8 cellular contexts compared by ENCODE assay signal in the genomic region with DNA sequence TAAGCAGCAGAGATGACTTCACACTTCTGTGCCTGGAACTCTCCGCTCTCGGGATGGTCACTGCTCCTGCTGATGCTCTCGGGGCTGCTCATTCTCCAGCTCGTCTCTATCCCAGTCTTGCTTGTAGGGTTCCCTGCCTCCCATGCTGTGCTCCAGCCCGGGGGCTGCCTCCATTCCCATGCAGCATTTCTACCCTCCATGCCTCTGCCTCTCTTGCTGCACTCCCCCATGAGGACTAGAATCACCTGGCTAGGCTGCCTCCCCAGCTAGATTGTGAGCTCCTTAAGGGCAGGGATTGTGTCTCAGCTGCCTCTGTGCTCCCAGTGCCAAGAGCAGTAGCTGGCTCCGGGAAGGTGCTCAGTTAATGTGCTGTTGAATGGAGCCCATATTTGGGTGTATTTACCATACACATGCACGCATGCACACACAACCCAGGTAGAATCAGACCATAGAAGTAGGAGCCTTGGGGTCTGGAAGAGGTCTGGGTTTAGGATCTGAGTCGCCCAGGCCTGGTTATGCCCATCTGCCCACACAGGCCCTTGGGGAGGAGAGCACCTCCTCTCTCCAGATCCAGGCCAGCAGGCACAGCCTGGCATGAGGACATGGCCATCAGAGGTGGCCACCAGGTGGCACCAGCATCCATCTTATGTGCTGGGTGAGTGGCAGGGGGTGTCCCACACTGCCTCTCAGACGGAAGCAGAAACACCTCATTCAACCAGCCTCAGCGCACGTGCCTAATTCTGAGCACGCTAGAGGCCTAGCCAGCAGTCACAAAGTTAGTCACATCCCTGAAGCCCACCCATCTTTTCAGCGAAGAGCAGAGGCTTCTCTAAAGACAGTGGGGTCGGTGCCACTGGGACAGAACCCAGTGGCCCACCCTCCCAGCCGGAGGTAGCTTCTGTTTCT. TPM values are rescaled to one million over a fixed set of nuclear protein-coding genes. Genes with fewer than 3 reads are reported as not detected.
A peak's percentile ranks its signal among the peaks of the same experiment; 100 is the strongest.
DNase-seq lines count a peak whose midpoint lies in the region; ATAC-seq, FAIRE-seq and TF ChIP-seq lines count a peak whose summit lies in the region.

No MANE protein-coding gene starts in this region.

- H3K36me3 ChIP-seq in HepG2 (replicated peaks in 1 of 2; ENCODE audit: control insufficient read depth in 1 of 2, insufficient read depth in 2 of 2, low read length in 2 of 2): peaks cover 6 to 20% of the 10 kb centered on the region in 2 experiments; a peak in 4 of 5 replicates

- no peaks in the 10 kb centered on the region for H3K9me3 Mint-ChIP-seq in chondrocyte (ENCODE audit: low read depth)

- H3K27ac Mint-ChIP-seq in chondrocyte (ENCODE audit: unreplicated experiment): peak overlapping the region; percentile 27

- H3K36me3 Mint-ChIP-seq in chondrocyte (ENCODE audit: low read depth): peaks cover 16% of the 10 kb centered on the region

- TF ChIP-seq EP300 in HepG2 (IDR thresholded peaks at IDR 0.05; ENCODE audit: low read depth in 2 of 2, low read length in 2 of 2) (no peak), HepG2 (CRISPR knock-in tag; IDR thresholded peaks at IDR 0.05; ENCODE audit: borderline replicate concordance) (no peak)

- no peak overlapping the region for H2AFZ ChIP-seq in HepG2 (ENCODE audit: low read length)

- TF ChIP-seq CTCF in AG04450 (IDR thresholded peaks at IDR 0.05; ENCODE audit: low read depth, low read length): peak; percentile 79
- TF ChIP-seq CTCF in chondrocyte (IDR thresholded peaks at IDR 0.05): peak; percentile 95
- TF ChIP-seq CTCF in HepG2 (CRISPR knock-in tag; IDR thresholded peaks at IDR 0.05): peak; percentile 96

- WGBS in HepG2 (ENCODE audit: low lambda C conversion rate): 89% methylated on average over 10 of the region's 15 CpGs

- no peak overlapping the region for H3K4me3 ChIP-seq in AG04450 (ENCODE audit: low read depth, low read length)
- H3K4me3 ChIP-seq in HepG2 (replicated peaks in 1 of 3; ENCODE audit: insufficient read depth in 1 of 3, low read depth in 2 of 3, low read length in 3 of 3): no peak overlapping the region

- H3K9ac ChIP-seq in HepG2 (ENCODE audit: insufficient read depth, low read depth, low read length): no peak overlapping the region

- ATAC-seq in GM18519 (IDR thresholded peaks at IDR 0.05; ENCODE audit: low FRiP score, unreplicated experiment) (peak; percentile 63), HG03175 (IDR thresholded peaks at IDR 0.05; ENCODE audit: unreplicated experiment) (peak; percentile 83), HepG2 (peak; percentile 86)

- H3K4me2 ChIP-seq in HepG2 (ENCODE audit: low read depth, low read length): no peak overlapping the region

- CTCF ChIA-PET in AG04450 (lab: Charles Lee) (interaction anchor here (0.6 to 4.6 kb wide), 25 partner anchors 8 to 513 kb away, joined by 3 to 36 read pairs (median 5); a partner anchor contains a TSS), HepG2 (lab: Yijun Ruan, JAX; ENCODE audit: low intra/inter-chr PET ratio, low total read pairs) (interaction anchor here (0.7 to 3.1 kb wide), 7 partner anchors 12 to 199 kb away, joined by 3 to 39 read pairs (median 3); a partner anchor contains a TSS)

- in situ Hi-C loops in HepG2 (cut with HindIII; ENCODE audit: extremely low pct_ligation_motif_present, low pct_unique_long_range_greater_than_20kb): loop anchor here (5.0 kb wide), 1 partner anchor 37 kb away; no protein-coding TSS in a partner anchor

- POLR2A ChIA-PET in AG04450 (lab: Yijun Ruan, JAX) (interaction anchor here (0.7 kb wide), 2 partner anchors 60 to 339 kb away, joined by 3 to 6 read pairs; no protein-coding TSS in a partner anchor), HepG2 (lab: Yijun Ruan, JAX) (no interaction called here)

- no peak for TF ChIP-seq POLR2A in HepG2 (IDR thresholded peaks at IDR 0.05; ENCODE audit: insufficient read depth in 1 of 2, low read depth in 2 of 2, low read length in 2 of 2)

- H3K27ac ChIP-seq in AG04450 (ENCODE audit: low read depth, low read length) (no peak overlapping the region), HepG2 (ENCODE audit: extremely low read length, insufficient read depth, low read length) (no peak overlapping the region)

- H3K9me3 ChIP-seq in AG04450 (ENCODE audit: control insufficient read depth, insufficient read depth, low read length): peaks cover 3% of the 10 kb centered on the region; the same call in 1 of the 2 replicates
- H3K9me3 ChIP-seq in HepG2 (ENCODE audit: low read length): no peaks in the 10 kb centered on the region

- no peaks in the 10 kb centered on the region for H3K79me2 ChIP-seq in HepG2 (ENCODE audit: insufficient read depth, low read length)

- peaks cover 20% of the 10 kb centered on the region for H3K4me1 ChIP-seq in HepG2 (ENCODE audit: insufficient read depth, low read length)

- no peaks in the 10 kb centered on the region; the same call in 1 of the 2 replicates for H4K20me1 ChIP-seq in HepG2 (ENCODE audit: insufficient read depth, low read length)

- FAIRE-seq in HepG2 (lab: Jason Lieb, UNC): peak; percentile 89

- DNase-seq in AG04450 (ENCODE audit: low read depth, low spot score) (no peak), NCI-H510A treated with DMSO at 0.1 percent for 48 hours (lab: John Stamatoyannopoulos, UW) (peak; percentile 79), chondrocyte (ENCODE audit: low spot score) (peak; percentile 95), HepG2 (ENCODE audit: low spot score) (peak; percentile 64)
- peak; percentile 93 for DNase-seq in activated CD4-positive, alpha-beta T cell treated with anti-CD3 and anti-CD28 coated beads for 48 hours
- DNase-seq in stimulated activated CD8-positive, alpha-beta memory T cell treated with anti-CD3 and anti-CD28 coated beads, Interleukin-12 subunit alpha, Interleukin-12 subunit beta, amount 100 ng/mL, for 24 hours (ENCODE audit: extremely low read depth): peak; percentile 78

- H3K27me3 Mint-ChIP-seq in chondrocyte (ENCODE audit: low read depth): no peaks in the 10 kb centered on the region

- TF ChIP-seq RAD21 in HepG2 (CRISPR knock-in tag; IDR thresholded peaks at IDR 0.05): peak; percentile 92

- no TSS peak for BruUV-seq in HepG2 (replicated peaks; lab: Mats Ljungman, UMichigan)

- intact Hi-C loops in HepG2 (cut with micrococcal nuclease; ENCODE audit: unreplicated experiment): loop anchor here (1.0 kb wide), 1 partner anchor 11 kb away; no protein-coding TSS in a partner anchor

- H3K27me3 ChIP-seq in AG04450 (ENCODE audit: control insufficient read depth, insufficient read depth, low read length) (no peaks in the 10 kb centered on the region), HepG2 (ENCODE audit: control insufficient read depth in 1 of 2, insufficient read depth in 2 of 2, low read length in 2 of 2) (no peaks in the 10 kb centered on the region)

- peaks cover 19% of the 10 kb centered on the region for H3K4me1 Mint-ChIP-seq in chondrocyte (ENCODE audit: low read depth)

- H3K4me3 Mint-ChIP-seq in chondrocyte (ENCODE audit: unreplicated experiment): no peak overlapping the region

RNA-seq across cellular contexts. Expression of a gene that starts 9.3 kb away (rescaled TPM):
- polyA plus RNA-seq in AG04450 (2011; rRNA removed) (20.7 and 24.5 TPM in 2 replicates), HepG2 (2011; rRNA removed) (30.8 and 31.5 TPM in 2 replicates)
- polyA minus RNA-seq in AG04450 (2011; rRNA and poly(A)+ RNA removed): 36.5 and 44.0 TPM in 2 replicates
- total RNA-seq in chondrocyte (32.1 to 37.7 TPM (median 35.7 TPM) in 3 replicates), HepG2 (2016; rRNA removed; fragmentation: Illumina TruSeq; extraction: Trizol) (12.9 and 14.2 TPM in 2 replicates)
- 6.7 and 9.1 TPM in 2 replicates for total RNA-seq in HepG2 (2016; cell fraction: cytosol; rRNA removed; fragmentation: Illumina TruSeq; extraction: Trizol; ENCODE audit: low read depth)
- total RNA-seq in HepG2 (2016; cell fraction: insoluble cytoplasmic fraction; rRNA removed; fragmentation: Illumina TruSeq; extraction: Trizol): 11.3 and 13.5 TPM in 2 replicates
- total RNA-seq in HepG2 (2016; cell fraction: membrane; rRNA removed; fragmentation: Illumina TruSeq; extraction: Trizol): 23.5 and 27.1 TPM in 2 replicates
- 11.7 and 17.3 TPM in 2 replicates for total RNA-seq in HepG2 (2016; cell fraction: nucleus; rRNA removed; fragmentation: Illumina TruSeq; extraction: Trizol)
- 17.1 and 24.2 TPM in 2 replicates for polyA plus RNA-seq in HepG2 (2011; cell fraction: cytosol; rRNA removed)
- polyA plus RNA-seq in HepG2 (2011; cell fraction: nucleus; rRNA removed): 56.8 and 69.2 TPM in 2 replicates
- 15.9 and 22.4 TPM in 2 replicates for polyA plus RNA-seq in HepG2 (2012)
- 12.0 and 13.0 TPM in 2 replicates for polyA plus RNA-seq in HepG2 (2016; cell fraction: cytosol; fragmentation: Illumina TruSeq; extraction: Trizol; ENCODE audit: low read depth)
- polyA plus RNA-seq in HepG2 (2016; cell fraction: insoluble cytoplasmic fraction; fragmentation: Illumina TruSeq; extraction: Trizol; ENCODE audit: low read depth): 17.0 and 22.9 TPM in 2 replicates
- polyA plus RNA-seq in HepG2 (2016; cell fraction: membrane; fragmentation: Illumina TruSeq; extraction: Trizol; ENCODE audit: low read depth): 26.3 and 34.9 TPM in 2 replicates
- 31.9 and 33.9 TPM in 2 replicates for polyA plus RNA-seq in HepG2 (2016; cell fraction: nucleus; fragmentation: Illumina TruSeq; extraction: Trizol; ENCODE audit: insufficient read depth, low read depth)
- 51.4 and 110 TPM in 2 replicates for polyA minus RNA-seq in HepG2 (2011; rRNA and poly(A)+ RNA removed; ENCODE audit: low replicate concordance)
- polyA minus RNA-seq in HepG2 (2011; cell fraction: cytosol; rRNA and poly(A)+ RNA removed): 17.5 and 20.2 TPM in 2 replicates
- polyA minus RNA-seq in HepG2 (2011; cell fraction: nucleus; rRNA and poly(A)+ RNA removed): 22.8 and 25.5 TPM in 2 replicates

RNA-seq across cellular contexts. Expression of a gene that starts 11.6 kb away (rescaled TPM):
- 17.8 and 26.1 TPM in 2 replicates for polyA plus RNA-seq in AG04450 (2011; rRNA removed)
- polyA minus RNA-seq in AG04450 (2011; rRNA and poly(A)+ RNA removed): 31.8 and 47.2 TPM in 2 replicates
- 44.6 to 49.8 TPM (median 48.3 TPM) in 3 replicates for total RNA-seq in chondrocyte
- 9.9 and 25.7 TPM in 2 replicates for total RNA-seq in HepG2 (2016; rRNA removed; fragmentation: Illumina TruSeq; extraction: Trizol)
- 17.6 and 23.7 TPM in 2 replicates for total RNA-seq in HepG2 (2016; cell fraction: cytosol; rRNA removed; fragmentation: Illumina TruSeq; extraction: Trizol; ENCODE audit: low read depth)
- 9.5 and 27.0 TPM in 2 replicates for total RNA-seq in HepG2 (2016; cell fraction: insoluble cytoplasmic fraction; rRNA removed; fragmentation: Illumina TruSeq; extraction: Trizol)
- 15.6 and 16.0 TPM in 2 replicates for total RNA-seq in HepG2 (2016; cell fraction: membrane; rRNA removed; fragmentation: Illumina TruSeq; extraction: Trizol)
- total RNA-seq in HepG2 (2016; cell fraction: nucleus; rRNA removed; fragmentation: Illumina TruSeq; extraction: Trizol): 23.1 and 26.1 TPM in 2 replicates
- 16.9 and 29.2 TPM in 2 replicates for polyA plus RNA-seq in HepG2 (2011; rRNA removed)
- 15.5 and 31.8 TPM in 2 replicates for polyA plus RNA-seq in HepG2 (2011; cell fraction: cytosol; rRNA removed)
- polyA plus RNA-seq in HepG2 (2011; cell fraction: nucleus; rRNA removed): 136 and 174 TPM in 2 replicates
- 12.7 and 18.1 TPM in 2 replicates for polyA plus RNA-seq in HepG2 (2012)
- polyA plus RNA-seq in HepG2 (2016; cell fraction: cytosol; fragmentation: Illumina TruSeq; extraction: Trizol; ENCODE audit: low read depth): 9.2 and 10.2 TPM in 2 replicates
- 8.5 and 9.5 TPM in 2 replicates for polyA plus RNA-seq in HepG2 (2016; cell fraction: insoluble cytoplasmic fraction; fragmentation: Illumina TruSeq; extraction: Trizol; ENCODE audit: low read depth)
- 10.4 and 10.9 TPM in 2 replicates for polyA plus RNA-seq in HepG2 (2016; cell fraction: membrane; fragmentation: Illumina TruSeq; extraction: Trizol; ENCODE audit: low read depth)
- 51.8 and 59.8 TPM in 2 replicates for polyA plus RNA-seq in HepG2 (2016; cell fraction: nucleus; fragmentation: Illumina TruSeq; extraction: Trizol; ENCODE audit: insufficient read depth, low read depth)
- 25.1 and 43.5 TPM in 2 replicates for polyA minus RNA-seq in HepG2 (2011; rRNA and poly(A)+ RNA removed; ENCODE audit: low replicate concordance)
- 18.8 and 20.0 TPM in 2 replicates for polyA minus RNA-seq in HepG2 (2011; cell fraction: cytosol; rRNA and poly(A)+ RNA removed)
- 16.1 and 22.5 TPM in 2 replicates for polyA minus RNA-seq in HepG2 (2011; cell fraction: nucleus; rRNA and poly(A)+ RNA removed)

RNA-seq across cellular contexts. Expression of a gene that starts 12.8 kb away (rescaled TPM):
- polyA plus RNA-seq in AG04450 (2011; rRNA removed) (2.5 and 2.7 TPM in 2 replicates), HepG2 (2011; rRNA removed) (1.8 and 2.2 TPM in 2 replicates)
- 3.8 and 3.9 TPM in 2 replicates for polyA minus RNA-seq in AG04450 (2011; rRNA and poly(A)+ RNA removed)
- total RNA-seq in chondrocyte (21.6 to 27.1 TPM (median 24.5 TPM) in 3 replicates), HepG2 (2016; rRNA removed; fragmentation: Illumina TruSeq; extraction: Trizol) (1.6 and 1.7 TPM in 2 replicates)
- 0.71 and 0.79 TPM in 2 replicates for total RNA-seq in HepG2 (2016; cell fraction: cytosol; rRNA removed; fragmentation: Illumina TruSeq; extraction: Trizol; ENCODE audit: low read depth)
- total RNA-seq in HepG2 (2016; cell fraction: insoluble cytoplasmic fraction; rRNA removed; fragmentation: Illumina TruSeq; extraction: Trizol): 0.76 and 1.6 TPM in 2 replicates
- total RNA-seq in HepG2 (2016; cell fraction: membrane; rRNA removed; fragmentation: Illumina TruSeq; extraction: Trizol): 1.5 and 1.9 TPM in 2 replicates
- total RNA-seq in HepG2 (2016; cell fraction: nucleus; rRNA removed; fragmentation: Illumina TruSeq; extraction: Trizol): 2.0 and 2.4 TPM in 2 replicates
- 0.83 and 1.4 TPM in 2 replicates for polyA plus RNA-seq in HepG2 (2011; cell fraction: cytosol; rRNA removed)
- 9.9 and 14.7 TPM in 2 replicates for polyA plus RNA-seq in HepG2 (2011; cell fraction: nucleus; rRNA removed)
- 1.2 and 2.1 TPM in 2 replicates for polyA plus RNA-seq in HepG2 (2012)
- polyA plus RNA-seq in HepG2 (2016; cell fraction: cytosol; fragmentation: Illumina TruSeq; extraction: Trizol; ENCODE audit: low read depth): 0.67 and 0.84 TPM in 2 replicates
- polyA plus RNA-seq in HepG2 (2016; cell fraction: insoluble cytoplasmic fraction; fragmentation: Illumina TruSeq; extraction: Trizol; ENCODE audit: low read depth): 1.7 and 2.2 TPM in 2 replicates
- polyA plus RNA-seq in HepG2 (2016; cell fraction: membrane; fragmentation: Illumina TruSeq; extraction: Trizol; ENCODE audit: low read depth): 1.7 and 1.9 TPM in 2 replicates
- 6.1 and 8.4 TPM in 2 replicates for polyA plus RNA-seq in HepG2 (2016; cell fraction: nucleus; fragmentation: Illumina TruSeq; extraction: Trizol; ENCODE audit: insufficient read depth, low read depth)
- polyA minus RNA-seq in HepG2 (2011; rRNA and poly(A)+ RNA removed; ENCODE audit: low replicate concordance): 3.0 and 21.2 TPM in 2 replicates
- polyA minus RNA-seq in HepG2 (2011; cell fraction: cytosol; rRNA and poly(A)+ RNA removed): 1.5 and 1.8 TPM in 2 replicates
- polyA minus RNA-seq in HepG2 (2011; cell fraction: nucleus; rRNA and poly(A)+ RNA removed): 0.75 and 1.8 TPM in 2 replicates

RNA-seq across cellular contexts. Expression of a gene that starts 13.3 kb away (rescaled TPM):
- polyA plus RNA-seq in AG04450 (2011; rRNA removed) (5.3 and 5.4 TPM in 2 replicates), HepG2 (2011; rRNA removed) (2.4 and 2.9 TPM in 2 replicates)
- polyA minus RNA-seq in AG04450 (2011; rRNA and poly(A)+ RNA removed): 5.8 and 6.4 TPM in 2 replicates
- total RNA-seq in chondrocyte (10.2 to 16.7 TPM (median 11.7 TPM) in 3 replicates), HepG2 (2016; rRNA removed; fragmentation: Illumina TruSeq; extraction: Trizol) (4.8 and 7.7 TPM in 2 replicates)
- 0.44 and 0.91 TPM in 2 replicates for total RNA-seq in HepG2 (2016; cell fraction: cytosol; rRNA removed; fragmentation: Illumina TruSeq; extraction: Trizol; ENCODE audit: low read depth)
- 5.0 and 7.3 TPM in 2 replicates for total RNA-seq in HepG2 (2016; cell fraction: insoluble cytoplasmic fraction; rRNA removed; fragmentation: Illumina TruSeq; extraction: Trizol)
- total RNA-seq in HepG2 (2016; cell fraction: membrane; rRNA removed; fragmentation: Illumina TruSeq; extraction: Trizol): 3.2 and 3.6 TPM in 2 replicates
- 6.6 and 6.7 TPM in 2 replicates for total RNA-seq in HepG2 (2016; cell fraction: nucleus; rRNA removed; fragmentation: Illumina TruSeq; extraction: Trizol)
- 2.6 and 2.7 TPM in 2 replicates for polyA plus RNA-seq in HepG2 (2011; cell fraction: cytosol; rRNA removed)
- polyA plus RNA-seq in HepG2 (2011; cell fraction: nucleus; rRNA removed): 2.3 and 2.7 TPM in 2 replicates
- polyA plus RNA-seq in HepG2 (2012): 2.3 and 2.8 TPM in 2 replicates
- 0.60 and 0.61 TPM in 2 replicates for polyA plus RNA-seq in HepG2 (2016; cell fraction: cytosol; fragmentation: Illumina TruSeq; extraction: Trizol; ENCODE audit: low read depth)
- polyA plus RNA-seq in HepG2 (2016; cell fraction: insoluble cytoplasmic fraction; fragmentation: Illumina TruSeq; extraction: Trizol; ENCODE audit: low read depth): 4.7 and 5.2 TPM in 2 replicates
- polyA plus RNA-seq in HepG2 (2016; cell fraction: membrane; fragmentation: Illumina TruSeq; extraction: Trizol; ENCODE audit: low read depth): 1.9 and 2.1 TPM in 2 replicates
- 8.6 and 9.0 TPM in 2 replicates for polyA plus RNA-seq in HepG2 (2016; cell fraction: nucleus; fragmentation: Illumina TruSeq; extraction: Trizol; ENCODE audit: insufficient read depth, low read depth)
- 9.2 and 15.6 TPM in 2 replicates for polyA minus RNA-seq in HepG2 (2011; rRNA and poly(A)+ RNA removed; ENCODE audit: low replicate concordance)
- polyA minus RNA-seq in HepG2 (2011; cell fraction: cytosol; rRNA and poly(A)+ RNA removed): 2.6 and 3.4 TPM in 2 replicates
- 3.6 and 5.5 TPM in 2 replicates for polyA minus RNA-seq in HepG2 (2011; cell fraction: nucleus; rRNA and poly(A)+ RNA removed)

RNA-seq across cellular contexts. Expression of a gene that starts 42.6 kb away (rescaled TPM):
- polyA plus RNA-seq in AG04450 (2011; rRNA removed): 8.8 and 9.3 TPM in 2 replicates
- 19.3 and 21.6 TPM in 2 replicates for polyA minus RNA-seq in AG04450 (2011; rRNA and poly(A)+ RNA removed)
- total RNA-seq in chondrocyte: 6.7 to 7.6 TPM (median 7.2 TPM) in 3 replicates
- 0.42 TPM in 1 of 2 replicates, not detected in the other for total RNA-seq in HepG2 (2016; rRNA removed; fragmentation: Illumina TruSeq; extraction: Trizol)
- 0.10 TPM in 1 of 2 replicates, not detected in the other for total RNA-seq in HepG2 (2016; cell fraction: cytosol; rRNA removed; fragmentation: Illumina TruSeq; extraction: Trizol; ENCODE audit: low read depth)
- 0.15 and 0.39 TPM in 2 replicates for total RNA-seq in HepG2 (2016; cell fraction: insoluble cytoplasmic fraction; rRNA removed; fragmentation: Illumina TruSeq; extraction: Trizol)
- total RNA-seq in HepG2 (2016; cell fraction: membrane; rRNA removed; fragmentation: Illumina TruSeq; extraction: Trizol): 0.14 TPM in 1 of 2 replicates, not detected in the other
- 0.38 and 0.71 TPM in 2 replicates for total RNA-seq in HepG2 (2016; cell fraction: nucleus; rRNA removed; fragmentation: Illumina TruSeq; extraction: Trizol)
- polyA plus RNA-seq in HepG2 (2011; rRNA removed): 0.82 and 1.2 TPM in 2 replicates
- 0.20 and 0.22 TPM in 2 replicates for polyA plus RNA-seq in HepG2 (2011; cell fraction: cytosol; rRNA removed)
- 10.2 and 12.8 TPM in 2 replicates for polyA plus RNA-seq in HepG2 (2011; cell fraction: nucleus; rRNA removed)
- 0.16 and 0.25 TPM in 2 replicates for polyA plus RNA-seq in HepG2 (2012)
- 0.12 TPM in 1 of 2 replicates, not detected in the other for polyA plus RNA-seq in HepG2 (2016; cell fraction: cytosol; fragmentation: Illumina TruSeq; extraction: Trizol; ENCODE audit: low read depth)
- polyA plus RNA-seq in HepG2 (2016; cell fraction: insoluble cytoplasmic fraction; fragmentation: Illumina TruSeq; extraction: Trizol; ENCODE audit: low read depth): 0.20 TPM in 1 of 2 replicates, not detected in the other
- not detected in 2 replicates for polyA plus RNA-seq in HepG2 (2016; cell fraction: membrane; fragmentation: Illumina TruSeq; extraction: Trizol; ENCODE audit: low read depth)
- polyA plus RNA-seq in HepG2 (2016; cell fraction: nucleus; fragmentation: Illumina TruSeq; extraction: Trizol; ENCODE audit: insufficient read depth, low read depth): 0.96 and 2.4 TPM in 2 replicates
- polyA minus RNA-seq in HepG2 (2011; rRNA and poly(A)+ RNA removed; ENCODE audit: low replicate concordance): 4.6 TPM in 1 of 2 replicates, not detected in the other
- polyA minus RNA-seq in HepG2 (2011; cell fraction: cytosol; rRNA and poly(A)+ RNA removed): not detected in 2 replicates
- polyA minus RNA-seq in HepG2 (2011; cell fraction: nucleus; rRNA and poly(A)+ RNA removed): 0.50 and 0.52 TPM in 2 replicates
